In genomic region chr13:20721454-20722357, GRCh38 we compare ENCODE assay signal across 8 cellular contexts. TPM values are rescaled to one million over a fixed set of nuclear protein-coding genes. Genes with fewer than 3 reads are reported as not detected.
DNase-seq lines count a peak whose midpoint lies in the region; ATAC-seq and TF ChIP-seq lines count a peak whose summit lies in the region.

No MANE protein-coding gene starts in this region.

- no peak overlapping the region for H2BK120ac ChIP-seq in mesendoderm (ENCODE audit: low read depth, low read length)

- H3K4me2 ChIP-seq in mesendoderm (ENCODE audit: low read length): peak overlapping the region; percentile 53

- no peak overlapping the region for H2BK5ac ChIP-seq in mesendoderm (ENCODE audit: low read length)

- H3K36me3 ChIP-seq in ES-I3 (ENCODE audit: insufficient read depth, low read length) (no peaks in the 10 kb centered on the region), mesendoderm (ENCODE audit: control insufficient read depth, insufficient read depth, low read length) (no peaks in the 10 kb centered on the region), upper lobe of right lung (no peaks in the 10 kb centered on the region)

- H3K18ac ChIP-seq in mesendoderm (ENCODE audit: low read length): no peak overlapping the region

- H2BK15ac ChIP-seq in mesendoderm (replicated peaks; ENCODE audit: low read depth): no peak overlapping the region

- H4K8ac ChIP-seq in mesendoderm (ENCODE audit: low read depth, low read length): no peak overlapping the region

- no peaks in the 10 kb centered on the region for H3K4me1 Mint-ChIP-seq in effector memory CD8-positive, alpha-beta T cell (ENCODE audit: low read depth in 2 of 2)

- no peaks in the 10 kb centered on the region for H3K9me3 Mint-ChIP-seq in effector memory CD8-positive, alpha-beta T cell

- no peaks in the 10 kb centered on the region for H3K79me2 ChIP-seq in mesendoderm (ENCODE audit: control insufficient read depth, insufficient read depth, low read length)

- H3K4ac ChIP-seq in mesendoderm (ENCODE audit: low read depth, low read length): no peak overlapping the region

- H3K4me1 ChIP-seq in ES-I3 (ENCODE audit: insufficient read depth, low read length): peaks cover 4% of the 10 kb centered on the region
- no peaks in the 10 kb centered on the region for H3K4me1 ChIP-seq in mesendoderm (ENCODE audit: control insufficient read depth, low read depth, low read length)
- H3K4me1 ChIP-seq in upper lobe of right lung: peaks cover 10% of the 10 kb centered on the region

- H3K23ac ChIP-seq in mesendoderm (ENCODE audit: low read length): no peak overlapping the region

- no peaks in the 10 kb centered on the region for H3K36me3 Mint-ChIP-seq in effector memory CD8-positive, alpha-beta T cell (ENCODE audit: insufficient read depth)

- no peak overlapping the region for H3K27ac Mint-ChIP-seq in effector memory CD8-positive, alpha-beta T cell

- intact Hi-C loops in upper lobe of right lung (cut with DNase I): no loop called here

- H3K27ac ChIP-seq in mesendoderm (ENCODE audit: low read depth, low read length) (no peak overlapping the region), upper lobe of right lung (no peak overlapping the region)

- H3K4me3 ChIP-seq in mesendoderm (ENCODE audit: low read length) (peak overlapping the region; percentile 17), upper lobe of right lung (peak overlapping the region; percentile 47)

- no peaks in the 10 kb centered on the region for H3K9me3 ChIP-seq in ES-I3 (ENCODE audit: control insufficient read depth, insufficient read depth, low read length)
- no peaks in the 10 kb centered on the region for H3K9me3 ChIP-seq in upper lobe of right lung

- no CpG with 5 or more reads among the region's 81 CpGs for WGBS in mesendoderm (ENCODE audit: extremely low coverage, insufficient coverage, low lambda C conversion rate)

- H3K4me3 Mint-ChIP-seq in effector memory CD8-positive, alpha-beta T cell: peak overlapping the region in 1 of 2 donors; percentile 44

- no peak overlapping the region for H4K5ac ChIP-seq in mesendoderm (ENCODE audit: low read length)

- H3K79me1 ChIP-seq in mesendoderm (ENCODE audit: low read length): no peaks in the 10 kb centered on the region

- H3K56ac ChIP-seq in mesendoderm (ENCODE audit: low read length): peak overlapping the region; percentile 69

- no peak for TF ChIP-seq CTCF in upper lobe of right lung (IDR thresholded peaks at IDR 0.05)

- H2AK5ac ChIP-seq in mesendoderm (ENCODE audit: low read length): no peak overlapping the region

- H3K27me3 Mint-ChIP-seq in effector memory CD8-positive, alpha-beta T cell: peaks cover 0 to 11% of the 10 kb centered on the region in 2 donors

- H3K27me3 ChIP-seq in mesendoderm (ENCODE audit: insufficient read depth, low read length, poor library complexity): no peaks in the 10 kb centered on the region
- peaks cover 11% of the 10 kb centered on the region for H3K27me3 ChIP-seq in upper lobe of right lung

- ATAC-seq in effector memory CD8-positive, alpha-beta T cell (replicated peaks): peak; percentile 36
- ATAC-seq in upper lobe of right lung: peak; percentile 61
- ATAC-seq in GM18861 (IDR thresholded peaks at IDR 0.05; ENCODE audit: unreplicated experiment): no peak

- H3K9ac ChIP-seq in ES-I3 (ENCODE audit: low read depth, low read length) (peak overlapping the region; percentile 44; the same call in 1 of the 2 replicates), mesendoderm (ENCODE audit: low read length) (peak overlapping the region; percentile 29)

- peak; percentile 66 for DNase-seq in NCI-H526 treated with DMSO at 0.1 percent for 48 hours (lab: John Stamatoyannopoulos, UW)
- no peak for DNase-seq in effector memory CD8-positive, alpha-beta T cell
- peak; percentile 66 for DNase-seq in mesendoderm
- DNase-seq in upper lobe of right lung: peak; percentile 73
- no peak for DNase-seq in T-helper 9 cell
- DNase-seq in GM19240 (ENCODE audit: insufficient read length, low spot score): no peak

RNA-seq across cellular contexts. Expression of gene IL17D, which starts 18.2 kb away (rescaled TPM):
- polyA plus RNA-seq in mesendoderm (2013, experiment 1 of 2): 0.66 TPM
- 0.56 TPM for polyA plus RNA-seq in mesendoderm (2013, experiment 2 of 2)
- 3.8 TPM for total RNA-seq in upper lobe of right lung

RNA-seq across cellular contexts. Expression of gene EEF1AKMT1, which starts 52.1 kb away (rescaled TPM):
- polyA plus RNA-seq in mesendoderm (2013, experiment 1 of 2): 7.7 TPM
- polyA plus RNA-seq in mesendoderm (2013, experiment 2 of 2): 7.2 TPM
- 8.9 TPM for total RNA-seq in upper lobe of right lung

Comparison
In these comparisons a context has a peak if more than half of its experiments do, and no peak if none do; other contexts are left out.
1. DNase-seq: peak in NCI-H526 treated with DMSO at 0.1 percent for 48 hours (single experiment), mesendoderm (single experiment) and upper lobe of right lung (single experiment); none in effector memory CD8-positive, alpha-beta T cell (0 of 3), T-helper 9 cell (single experiment) and GM19240 (single experiment).